8 cellular contexts compared by ENCODE assay signal in the genomic region with DNA sequence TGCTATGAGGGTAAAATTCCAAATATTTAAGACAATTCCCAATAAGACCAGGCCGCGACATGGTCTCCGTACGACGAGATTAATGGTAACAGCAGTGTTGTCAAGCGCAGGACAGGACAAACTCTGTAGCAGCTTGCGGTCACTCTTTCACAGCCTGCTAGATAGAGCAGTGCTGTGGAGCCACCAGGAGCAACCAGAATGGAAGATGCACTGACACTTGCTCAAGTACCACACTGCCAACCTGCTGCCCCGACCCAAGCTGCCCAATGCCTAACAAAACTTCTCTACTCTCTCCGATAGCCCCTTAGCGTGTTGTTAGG. TPM values are rescaled to one million over a fixed set of nuclear protein-coding genes. Genes with fewer than 3 reads are reported as not detected.
DNase-seq lines count a peak whose midpoint lies in the region; ATAC-seq and TF ChIP-seq lines count a peak whose summit lies in the region.

No MANE protein-coding gene starts in this region.

- H3K4me1 ChIP-seq in body of pancreas = peaks cover 21% of the 10 kb centered on the region
- peaks cover 30% of the 10 kb centered on the region for H3K4me1 ChIP-seq in mucosa of descending colon (ENCODE audit: low read depth)

- no peaks in the 10 kb centered on the region for H3K27me3 ChIP-seq in body of pancreas

- DNase-seq in DMS53 (lab: John Stamatoyannopoulos, UW) (peak; percentile 74), body of pancreas (no peak), mucosa of descending colon (no peak), Ammon's horn (ENCODE audit: low spot score) (no peak), pons (ENCODE audit: low spot score) (no peak), GM19238 (ENCODE audit: insufficient read length, low spot score) (no peak)

- H3K4me3 ChIP-seq in body of pancreas (peak overlapping the region in 1 of 2 donors; percentile 41), mucosa of descending colon (peak overlapping the region; percentile 29)

- 2 to 4% methylated on average over 7 to 10 of the region's 10 CpGs for WGBS in body of pancreas, 2 donors

- peak overlapping the region; percentile 92 to 99 (median 98) for H3K27ac ChIP-seq in body of pancreas

- intact Hi-C loops in body of pancreas (cut with DNase I) (no loop called here), mucosa of descending colon (cut with DNase I, micrococcal nuclease) (no loop called here)

- ATAC-seq in GM21367 (IDR thresholded peaks at IDR 0.05; ENCODE audit: unreplicated experiment) (peak; percentile 22), HG03565 (IDR thresholded peaks at IDR 0.05; ENCODE audit: unreplicated experiment) (peak; percentile 19), body of pancreas (peak; percentile 13), mucosa of descending colon (peak; percentile 37)

- TF ChIP-seq CTCF in body of pancreas (IDR thresholded peaks at IDR 0.05) (no peak), mucosa of descending colon (IDR thresholded peaks at IDR 0.05) (no peak)

- TF ChIP-seq POLR2A in body of pancreas (IDR thresholded peaks at IDR 0.05) = no peak

- H3K36me3 ChIP-seq in body of pancreas (replicated peaks in 1 of 2; ENCODE audit: insufficient read depth in 1 of 2, low read depth in 2 of 2) (no peaks in the 10 kb centered on the region), mucosa of descending colon (ENCODE audit: low read depth) (no peaks in the 10 kb centered on the region)

- no peaks in the 10 kb centered on the region for H3K9me3 ChIP-seq in body of pancreas
- no peaks in the 10 kb centered on the region for H3K9me3 ChIP-seq in mucosa of descending colon

RNA-seq across cellular contexts. Expression of a gene that starts 0.6 kb away (rescaled TPM):
- total RNA-seq in body of pancreas (10 to 100 TPM in 1 of 2 donors, 1 to 10 TPM in 1; 4.9 to 11.7 TPM), mucosa of descending colon (10 to 100 TPM; 10.5 to 14.9 (median 14.5) TPM)
